ENCODE assay signal across 18 cellular contexts in the genomic region with DNA sequence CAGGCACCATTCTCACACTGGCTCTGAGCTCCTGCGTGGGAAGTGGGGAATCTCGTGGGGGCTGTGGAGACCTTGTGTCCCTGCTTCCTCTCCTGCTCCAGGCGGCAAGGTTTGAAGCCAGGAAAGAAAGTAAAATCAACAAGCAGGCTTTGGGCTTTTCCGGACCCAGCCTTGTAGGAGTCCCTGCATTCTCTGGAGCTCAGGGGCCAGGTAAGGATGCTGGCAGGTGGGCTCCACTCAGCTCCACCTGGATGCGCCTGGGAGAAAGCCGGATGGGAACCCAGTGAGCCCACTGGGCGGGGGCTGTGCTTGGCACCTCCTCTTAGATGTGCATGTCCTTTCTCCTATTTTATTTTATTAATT.
DNase-seq lines count a peak whose midpoint lies in the region; ATAC-seq and TF ChIP-seq lines count a peak whose summit lies in the region.
"Had no signal": no experiment of that assay in that cellular context is flagged by ENCODE, and none has a peak within 500 bp of the region (broad histone marks: within the 10 kb centered on the region; RNA-seq: fewer than 3 reads in every experiment).

No MANE protein-coding gene starts in this region.

- H3K4me3 Mint-ChIP-seq in activated T-cell treated with anti-CD3 and anti-CD28 coated beads, Interleukin-2, amount 50 U/mL, for 24 hours = no peak overlapping the region
- no peak overlapping the region for H3K4me3 Mint-ChIP-seq in activated T-cell treated with anti-CD3 and anti-CD28 coated beads, Interleukin-2, amount 50 U/mL, for 72 hours
- no peak overlapping the region for H3K4me3 Mint-ChIP-seq in WTC11
- H3K4me3 Mint-ChIP-seq in activated CD4-positive, alpha-beta T cell treated with anti-CD3 and anti-CD28 coated beads, Interleukin-2, amount 10 ng/mL, durations not matched to agents 7 days and 5 days = no peak overlapping the region
- H3K4me3 Mint-ChIP-seq: CD8-positive, alpha-beta memory T cell; GM23338 had no signal

- H3K27me3 Mint-ChIP-seq in activated T-cell treated with anti-CD3 and anti-CD28 coated beads, Interleukin-2, amount 50 U/mL, for 24 hours = no peaks in the 10 kb centered on the region
- H3K27me3 Mint-ChIP-seq in activated T-cell treated with anti-CD3 and anti-CD28 coated beads, Interleukin-2, amount 50 U/mL, for 72 hours (ENCODE audit: low read depth) = no peaks in the 10 kb centered on the region
- H3K27me3 Mint-ChIP-seq in WTC11 (ENCODE audit: low read depth) = no peaks in the 10 kb centered on the region
- H3K27me3 Mint-ChIP-seq in activated CD4-positive, alpha-beta T cell treated with anti-CD3 and anti-CD28 coated beads, Interleukin-2, amount 10 ng/mL, durations not matched to agents 7 days and 5 days = no peaks in the 10 kb centered on the region

- H3K36me3 Mint-ChIP-seq in activated T-cell treated with anti-CD3 and anti-CD28 coated beads, Interleukin-2, amount 50 U/mL, for 24 hours (ENCODE audit: low read depth) = peaks cover 40% of the 10 kb centered on the region
- peaks cover 0 to 9% of the 10 kb centered on the region in 2 donors for H3K36me3 Mint-ChIP-seq in activated T-cell treated with anti-CD3 and anti-CD28 coated beads, Interleukin-2, amount 50 U/mL, for 72 hours (ENCODE audit: insufficient read depth in 2 of 2)
- peaks cover 25% of the 10 kb centered on the region for H3K36me3 Mint-ChIP-seq in WTC11
- H3K36me3 Mint-ChIP-seq in activated CD4-positive, alpha-beta T cell treated with anti-CD3 and anti-CD28 coated beads, Interleukin-2, amount 10 ng/mL, durations not matched to agents 7 days and 5 days (ENCODE audit: low read depth) = peaks cover 26% of the 10 kb centered on the region

- BruUV-seq in PC-3 (replicated peaks; lab: Mats Ljungman, UMichigan) = no TSS peak

- H3K4me2 ChIP-seq in PC-3 (ENCODE audit: low read length) = no peak overlapping the region
- H3K4me2 ChIP-seq: BLaER1 had no signal

- H3K27me3 ChIP-seq in upper lobe of right lung = no peaks in the 10 kb centered on the region
- H3K27me3 ChIP-seq in PC-3 (ENCODE audit: low read length) = no peaks in the 10 kb centered on the region
- H3K27me3 ChIP-seq: BLaER1 had no signal

- peak; percentile 27 for DNase-seq in activated T-cell treated with anti-CD3 and anti-CD28 coated beads, Interleukin-2, amount 50 U/mL, for 24 hours
- DNase-seq in activated T-cell treated with anti-CD3 and anti-CD28 coated beads, Interleukin-2, amount 50 U/mL, for 72 hours = no peak
- DNase-seq in WTC11 (ENCODE audit: low spot score) (peak; percentile 5), mesenteric fat pad (ENCODE audit: low spot score) (peak; percentile 78), upper lobe of right lung (peak; percentile 40), NCI-H82 (lab: John Stamatoyannopoulos, UW) (no peak), PC-3 (no peak)
- no peak for DNase-seq in activated CD4-positive, alpha-beta T cell treated with anti-CD3 and anti-CD28 coated beads, Interleukin-2, amount 10 ng/mL, durations not matched to agents 7 days and 5 days
- DNase-seq: DND-41, MV-4-11, NCI-H1417 treated with DMSO at 0.1 percent for 48 hours, NCI-H2029, NCI-H2171 treated with DMSO at 0.1 percent for 48 hours, NCI-H748 treated with DMSO at 0.1 percent for 48 hours had no signal

- POLR2A ChIA-PET in WTC11 (lab: Charles Lee) (no interaction called here), PC-3 (lab: Charles Lee; ENCODE audit: unreplicated experiment) (no interaction called here)
- POLR2A ChIA-PET in activated CD4-positive, alpha-beta T cell treated with anti-CD3 and anti-CD28 coated beads, Interleukin-2, amount 10 ng/mL, durations not matched to agents 7 days and 5 days (lab: Charles Lee) = no interaction called here

- no peaks in the 10 kb centered on the region for H3K9me2 ChIP-seq in PC-3 (replicated peaks; ENCODE audit: low read length)

- no peaks in the 10 kb centered on the region for H3K9me3 Mint-ChIP-seq in activated T-cell treated with anti-CD3 and anti-CD28 coated beads, Interleukin-2, amount 50 U/mL, for 24 hours
- H3K9me3 Mint-ChIP-seq in activated T-cell treated with anti-CD3 and anti-CD28 coated beads, Interleukin-2, amount 50 U/mL, for 72 hours = no peaks in the 10 kb centered on the region
- H3K9me3 Mint-ChIP-seq in WTC11 = no peaks in the 10 kb centered on the region
- no peaks in the 10 kb centered on the region for H3K9me3 Mint-ChIP-seq in activated CD4-positive, alpha-beta T cell treated with anti-CD3 and anti-CD28 coated beads, Interleukin-2, amount 10 ng/mL, durations not matched to agents 7 days and 5 days
- H3K9me3 Mint-ChIP-seq: CD8-positive, alpha-beta memory T cell had no signal

- H3K79me2 ChIP-seq in PC-3 (ENCODE audit: low read length) = no peaks in the 10 kb centered on the region

- no peak overlapping the region for H3K27ac ChIP-seq in upper lobe of right lung
- H3K27ac ChIP-seq in PC-3 (ENCODE audit: low read length) = no peak overlapping the region
- H3K27ac ChIP-seq: BLaER1, HL-60 had no signal

- H3K9me3 ChIP-seq in upper lobe of right lung = no peaks in the 10 kb centered on the region
- H3K9me3 ChIP-seq in PC-3 (ENCODE audit: low read length) = no peaks in the 10 kb centered on the region
- H3K9me3 ChIP-seq: BLaER1 had no signal

- CTCF ChIA-PET in WTC11 (lab: Charles Lee) (interaction anchor here (1.0 to 2.6 kb wide), 2 partner anchors 40 to 172 kb away, joined by 3 to 8 read pairs; no protein-coding TSS in a partner anchor), PC-3 (lab: Charles Lee) (no interaction called here)
- CTCF ChIA-PET in activated CD4-positive, alpha-beta T cell treated with anti-CD3 and anti-CD28 coated beads, Interleukin-2, amount 10 ng/mL, durations not matched to agents 7 days and 5 days (lab: Charles Lee) = interaction anchor here (1.4 kb wide), 1 partner anchor 36 kb away, joined by 4 read pairs; no protein-coding TSS in a partner anchor

- no peaks in the 10 kb centered on the region for H3K4me1 ChIP-seq in upper lobe of right lung
- no peaks in the 10 kb centered on the region for H3K4me1 ChIP-seq in PC-3 (ENCODE audit: insufficient read depth, low read length)
- H3K4me1 ChIP-seq: BLaER1 had no signal

- peaks cover 7% of the 10 kb centered on the region for H3K36me3 ChIP-seq in upper lobe of right lung
- H3K36me3 ChIP-seq in PC-3 (ENCODE audit: low read depth, low read length) = peaks cover 26% of the 10 kb centered on the region

- H3F3A ChIP-seq in PC-3 (ENCODE audit: low read length, unreplicated experiment) = no peaks in the 10 kb centered on the region

- H2AFZ ChIP-seq in PC-3 (ENCODE audit: low read length) = no peak overlapping the region
- H2AFZ ChIP-seq: GM23338 had no signal

- TF ChIP-seq CTCF in WTC11 (IDR thresholded peaks at IDR 0.05) = no peak
- no peak for TF ChIP-seq CTCF in upper lobe of right lung (IDR thresholded peaks at IDR 0.05)
- TF ChIP-seq CTCF in PC-3 (conservative IDR thresholded peaks at IDR 0.05; ENCODE audit: low read depth, low read length) = no peak

- no peaks in the 10 kb centered on the region for H3K4me1 Mint-ChIP-seq in activated T-cell treated with anti-CD3 and anti-CD28 coated beads, Interleukin-2, amount 50 U/mL, for 24 hours (ENCODE audit: low read depth)
- no peaks in the 10 kb centered on the region for H3K4me1 Mint-ChIP-seq in activated T-cell treated with anti-CD3 and anti-CD28 coated beads, Interleukin-2, amount 50 U/mL, for 72 hours (ENCODE audit: low read depth)
- peaks cover 18% of the 10 kb centered on the region for H3K4me1 Mint-ChIP-seq in WTC11
- H3K4me1 Mint-ChIP-seq in activated CD4-positive, alpha-beta T cell treated with anti-CD3 and anti-CD28 coated beads, Interleukin-2, amount 10 ng/mL, durations not matched to agents 7 days and 5 days = peaks cover 3% of the 10 kb centered on the region

- no peak overlapping the region for H3K9ac ChIP-seq in PC-3 (ENCODE audit: low read length)
- H3K9ac ChIP-seq: BLaER1 had no signal

- no peak for ATAC-seq in activated T-cell treated with anti-CD3 and anti-CD28 coated beads, Interleukin-2, amount 50 U/mL, for 72 hours (replicated peaks in 1 of 2)
- ATAC-seq in WTC11 (no peak), upper lobe of right lung (no peak), PC-3 (no peak)

- no peaks in the 10 kb centered on the region for H4K20me1 ChIP-seq in PC-3 (ENCODE audit: low read length)

- no peak overlapping the region for H3K4me3 ChIP-seq in upper lobe of right lung
- H3K4me3 ChIP-seq in PC-3 (ENCODE audit: low read length) = no peak overlapping the region
- H3K4me3 ChIP-seq: BLaER1, GM23338 had no signal

- intact Hi-C loops in upper lobe of right lung (cut with DNase I) (no loop called here), PC-3 (cut with micrococcal nuclease) (no loop called here)

- H3K27ac Mint-ChIP-seq in activated T-cell treated with anti-CD3 and anti-CD28 coated beads, Interleukin-2, amount 50 U/mL, for 24 hours = peak overlapping the region; percentile 47
- no peak overlapping the region for H3K27ac Mint-ChIP-seq in activated T-cell treated with anti-CD3 and anti-CD28 coated beads, Interleukin-2, amount 50 U/mL, for 72 hours
- no peak overlapping the region for H3K27ac Mint-ChIP-seq in WTC11
- H3K27ac Mint-ChIP-seq in activated CD4-positive, alpha-beta T cell treated with anti-CD3 and anti-CD28 coated beads, Interleukin-2, amount 10 ng/mL, durations not matched to agents 7 days and 5 days = no peak overlapping the region
- H3K27ac Mint-ChIP-seq: GM23338 had no signal

TF ChIP-seq in WTC11, 78 proteins besides CTCF, POLR2A, EP300 and RAD21:
- TF ChIP-seq, protein P1, sequence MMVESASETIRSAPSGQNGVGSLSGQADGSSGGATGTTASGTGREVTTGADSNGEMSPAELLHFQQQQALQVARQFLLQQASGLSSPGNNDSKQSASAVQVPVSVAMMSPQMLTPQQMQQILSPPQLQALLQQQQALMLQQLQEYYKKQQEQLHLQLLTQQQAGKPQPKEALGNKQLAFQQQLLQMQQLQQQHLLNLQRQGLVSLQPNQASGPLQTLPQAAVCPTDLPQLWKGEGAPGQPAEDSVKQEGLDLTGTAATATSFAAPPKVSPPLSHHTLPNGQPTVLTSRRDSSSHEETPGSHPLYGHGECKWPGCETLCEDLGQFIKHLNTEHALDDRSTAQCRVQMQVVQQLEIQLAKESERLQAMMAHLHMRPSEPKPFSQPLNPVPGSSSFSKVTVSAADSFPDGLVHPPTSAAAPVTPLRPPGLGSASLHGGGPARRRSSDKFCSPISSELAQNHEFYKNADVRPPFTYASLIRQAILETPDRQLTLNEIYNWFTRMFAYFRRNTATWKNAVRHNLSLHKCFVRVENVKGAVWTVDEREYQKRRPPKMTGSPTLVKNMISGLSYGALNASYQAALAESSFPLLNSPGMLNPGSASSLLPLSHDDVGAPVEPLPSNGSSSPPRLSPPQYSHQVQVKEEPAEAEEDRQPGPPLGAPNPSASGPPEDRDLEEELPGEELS (CRISPR knock-in tag; IDR thresholded peaks at IDR 0.05) = no peak

Comparison
In these comparisons a context has a peak if more than half of its experiments do, and no peak if none do; other contexts are left out.
1. DNase-seq: peak in activated T-cell treated with anti-CD3 and anti-CD28 coated beads, Interleukin-2, amount 50 U/mL, for 24 hours (single experiment), WTC11 (single experiment), mesenteric fat pad (single experiment) and upper lobe of right lung (single experiment); none in activated T-cell treated with anti-CD3 and anti-CD28 coated beads, Interleukin-2, amount 50 U/mL, for 72 hours (0 of 2), NCI-H82 (single experiment), activated CD4-positive, alpha-beta T cell treated with anti-CD3 and anti-CD28 coated beads, Interleukin-2, amount 10 ng/mL, durations not matched to agents 7 days and 5 days (single experiment) and PC-3 (single experiment).